In the genomic region with DNA sequence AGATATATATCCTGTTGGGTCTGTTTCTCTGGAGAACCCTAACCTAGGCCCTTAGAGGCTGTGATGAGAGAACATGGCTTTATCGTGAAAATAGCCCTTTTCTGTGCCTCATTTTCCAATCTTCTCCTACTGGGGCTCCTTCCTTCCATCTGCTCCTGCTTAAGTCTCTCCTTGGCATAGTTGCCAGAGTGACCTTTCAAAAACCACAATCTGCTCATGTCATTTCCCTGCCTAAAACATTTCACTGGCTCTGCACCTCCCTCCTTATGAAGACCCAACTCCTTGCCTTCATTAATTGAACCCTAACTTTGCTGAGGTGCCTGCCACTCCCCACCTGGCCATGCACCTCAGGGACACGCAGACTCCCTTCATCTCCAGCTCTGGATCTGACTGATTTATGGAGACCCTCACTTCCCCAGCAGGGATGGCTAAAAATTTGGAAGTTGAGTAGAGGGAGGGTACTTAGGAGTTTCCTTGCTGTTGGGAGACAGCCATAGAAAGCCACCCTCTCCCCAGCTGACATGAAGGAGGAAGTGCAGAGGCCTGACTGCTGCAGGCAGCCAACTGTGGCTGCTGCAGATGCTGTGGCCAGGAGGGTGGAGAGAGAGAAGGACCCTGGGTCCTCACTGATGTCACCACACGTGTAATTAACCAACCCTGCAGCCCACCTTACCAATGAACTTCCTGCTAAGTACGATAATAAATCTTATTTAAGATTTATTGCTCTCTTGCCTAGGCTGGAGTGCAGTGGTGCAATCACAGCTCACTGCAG, we compare ENCODE assay signal across 8 cellular contexts. TPM values are rescaled to one million over a fixed set of nuclear protein-coding genes. Genes with fewer than 3 reads are reported as not detected.
DNase-seq lines count a peak whose midpoint lies in the region; ATAC-seq, FAIRE-seq and TF ChIP-seq lines count a peak whose summit lies in the region.
"Had no signal": no experiment of that assay in that cellular context is flagged by ENCODE, and none has a peak within 500 bp of the region (broad histone marks: within the 10 kb centered on the region; RNA-seq: fewer than 3 reads in every experiment).

No MANE protein-coding gene starts in this region.

- H3K4me3 Mint-ChIP-seq in activated B cell treated with CpG ODN at 0.5 μM for 24 hours (peak overlapping the region; percentile 19), natural killer cell (no peak overlapping the region)
- peak overlapping the region in 2 of 10 donors; percentile 5 to 41 for H3K4me3 Mint-ChIP-seq in naive thymus-derived CD4-positive, alpha-beta T cell

- CTCF ChIA-PET in activated B cell treated with CpG ODN at 0.5 μM for 24 hours (lab: Charles Lee): interaction anchor here (2.5 kb wide), 1 partner anchor 9 kb away, joined by 11 read pairs; no protein-coding TSS in a partner anchor
- CTCF ChIA-PET in naive thymus-derived CD4-positive, alpha-beta T cell (lab: Charles Lee): no interaction called here

- H3K4me1 ChIP-seq in naive thymus-derived CD4-positive, alpha-beta T cell (ENCODE audit: control insufficient read depth in 2 of 2, insufficient read depth in 2 of 2, low read length in 2 of 2): peaks cover 6 to 22% of the 10 kb centered on the region in 2 donors

- no peaks in the 10 kb centered on the region for H3K9me3 ChIP-seq in naive thymus-derived CD4-positive, alpha-beta T cell (ENCODE audit: control insufficient read depth in 2 of 3, low read length in 3 of 3)

- no peaks in the 10 kb centered on the region for H3K9me3 Mint-ChIP-seq in activated B cell treated with CpG ODN at 0.5 μM for 24 hours
- H3K9me3 Mint-ChIP-seq in naive thymus-derived CD4-positive, alpha-beta T cell: no peaks in the 10 kb centered on the region
- no peaks in the 10 kb centered on the region for H3K9me3 Mint-ChIP-seq in activated naive CD4-positive, alpha-beta T cell treated with anti-CD3 and anti-CD28 coated beads, Interleukin-2, amount 50 U/mL, for 72 hours
- H3K9me3 Mint-ChIP-seq in natural killer cell: no peaks in the 10 kb centered on the region

- H3K36me3 ChIP-seq in naive thymus-derived CD4-positive, alpha-beta T cell (ENCODE audit: control insufficient read depth in 2 of 3, insufficient read depth in 3 of 3, low read length in 3 of 3): peaks cover 0 to under 1% (median 0%) of the 10 kb centered on the region in 3 experiments

- H3K27ac Mint-ChIP-seq in activated B cell treated with CpG ODN at 0.5 μM for 24 hours: peak overlapping the region; percentile 90
- peak overlapping the region in 2 of 9 donors; percentile 41 to 51 for H3K27ac Mint-ChIP-seq in naive thymus-derived CD4-positive, alpha-beta T cell
- H3K27ac Mint-ChIP-seq in activated naive CD4-positive, alpha-beta T cell treated with anti-CD3 and anti-CD28 coated beads, Interleukin-2, amount 50 U/mL, for 72 hours: peak overlapping the region in 1 of 2 donors; percentile 1
- H3K27ac Mint-ChIP-seq in natural killer cell: no peak overlapping the region

- no peak overlapping the region for H3K27ac ChIP-seq in naive thymus-derived CD4-positive, alpha-beta T cell (ENCODE audit: low read depth, low read length)

- DNase-seq in GM12891 (ENCODE audit: insufficient read length, low spot score) (no peak), KBM-7 (peak; percentile 72), activated B cell treated with CpG ODN at 0.5 μM for 24 hours (peak; percentile 44), natural killer cell (no peak)
- no peak for DNase-seq in naive thymus-derived CD4-positive, alpha-beta T cell
- DNase-seq in activated naive CD4-positive, alpha-beta T cell treated with anti-CD3 and anti-CD28 coated beads, Interleukin-2, amount 50 U/mL, for 72 hours (ENCODE audit: low spot score in 2 of 2): no peak
- DNase-seq: NCI-H446 treated with DMSO at 0.1 percent for 48 hours had no signal

- peak; percentile 85 for ATAC-seq in activated B cell treated with CpG ODN at 0.5 μM for 24 hours (ENCODE audit: low read depth)
- ATAC-seq in naive thymus-derived CD4-positive, alpha-beta T cell: peak; percentile 52
- ATAC-seq in GM21515 (IDR thresholded peaks at IDR 0.05; ENCODE audit: unreplicated experiment): no peak
- ATAC-seq in activated naive CD4-positive, alpha-beta T cell treated with anti-CD3 and anti-CD28 coated beads, Interleukin-2, amount 50 U/mL, for 72 hours: no peak
- ATAC-seq in natural killer cell: no peak

- FAIRE-seq in GM12891 (lab: Jason Lieb, UNC): peak; percentile 82

- TF ChIP-seq POLR2A in GM12891 (IDR thresholded peaks at IDR 0.05; ENCODE audit: low read depth, low read length): no peak

- TF ChIP-seq CTCF in activated B cell treated with CpG ODN at 0.5 μM for 24 hours (IDR thresholded peaks at IDR 0.05) (no peak), natural killer cell (IDR thresholded peaks at IDR 0.05) (no peak)

- H3K27me3 ChIP-seq in naive thymus-derived CD4-positive, alpha-beta T cell (ENCODE audit: control insufficient read depth in 2 of 2, insufficient read depth in 2 of 2, low read length in 2 of 2): no peaks in the 10 kb centered on the region

- intact Hi-C loops in activated B cell treated with CpG ODN at 0.5 μM for 24 hours (cut with micrococcal nuclease) (loop anchor here (1.0 to 5.0 kb wide), 2 partner anchors 39 to 41 kb away; partner anchors contain the start of genes EARS2 and UBFD1), natural killer cell (cut with micrococcal nuclease) (no loop called here)
- intact Hi-C loops in naive thymus-derived CD4-positive, alpha-beta T cell (cut with micrococcal nuclease): no loop called here

- H3K27me3 Mint-ChIP-seq in activated B cell treated with CpG ODN at 0.5 μM for 24 hours: no peaks in the 10 kb centered on the region
- no peaks in the 10 kb centered on the region for H3K27me3 Mint-ChIP-seq in naive thymus-derived CD4-positive, alpha-beta T cell
- H3K27me3 Mint-ChIP-seq in natural killer cell (ENCODE audit: low read depth in 2 of 2): no peaks in the 10 kb centered on the region

- H3K4me3 ChIP-seq in naive thymus-derived CD4-positive, alpha-beta T cell (ENCODE audit: low read length): no peak overlapping the region

- in situ Hi-C loops in KBM-7 (cut with MboI; ENCODE audit: low pct_unique_long_range_greater_than_20kb, low sequenced_read_pairs): no loop called here

- H3K4me1 Mint-ChIP-seq in activated B cell treated with CpG ODN at 0.5 μM for 24 hours (peaks cover 65% of the 10 kb centered on the region), natural killer cell (peaks cover 6 to 7% of the 10 kb centered on the region in 2 donors)
- peaks cover 17 to 41% (median 27%) of the 10 kb centered on the region in 7 donors for H3K4me1 Mint-ChIP-seq in naive thymus-derived CD4-positive, alpha-beta T cell

- POLR2A ChIA-PET in activated B cell treated with CpG ODN at 0.5 μM for 24 hours (lab: Charles Lee): interaction anchor here (0.6 to 8.8 kb wide), 5 partner anchors 9 to 66 kb away, joined by 3 to 209 read pairs (median 4); partner anchors contain the start of gene GGA2
- POLR2A ChIA-PET in naive thymus-derived CD4-positive, alpha-beta T cell (lab: Charles Lee): interaction anchor here (1.1 kb wide), 1 partner anchor 63 kb away, joined by 4 read pairs; the partner anchor contains the start of gene COG7

- peaks cover 6% of the 10 kb centered on the region for H3K36me3 Mint-ChIP-seq in activated B cell treated with CpG ODN at 0.5 μM for 24 hours (ENCODE audit: low read depth)
- peaks cover 0 to 14% (median 8%) of the 10 kb centered on the region in 5 donors for H3K36me3 Mint-ChIP-seq in naive thymus-derived CD4-positive, alpha-beta T cell
- H3K36me3 Mint-ChIP-seq in activated naive CD4-positive, alpha-beta T cell treated with anti-CD3 and anti-CD28 coated beads, Interleukin-2, amount 50 U/mL, for 72 hours: peaks cover 5 to 7% of the 10 kb centered on the region in 2 donors
- H3K36me3 Mint-ChIP-seq in natural killer cell: no peaks in the 10 kb centered on the region

TF ChIP-seq in GM12891, 5 proteins besides CTCF, POLR2A, EP300 and RAD21:
- no peak for TF ChIP-seq POLR2AphosphoS5 (IDR thresholded peaks at IDR 0.05; ENCODE audit: low read depth, low read length)
- no peak for TF ChIP-seq POU2F2 (IDR thresholded peaks at IDR 0.05; ENCODE audit: low read depth, low read length)
- no peak for TF ChIP-seq TAF1 (IDR thresholded peaks at IDR 0.05; ENCODE audit: low read depth, low read length)
- TF ChIP-seq SPI1 (IDR thresholded peaks at IDR 0.05; ENCODE audit: low read depth, low read length): peak; percentile 87
- TF ChIP-seq PAX5 (IDR thresholded peaks at IDR 0.05; ENCODE audit: insufficient read depth, low read length, severe bottlenecking): peak; percentile 55
TF ChIP-seq in GM12891: peak in this region for 2.

RNA-seq across cellular contexts. Expression of gene GGA2, which starts 6.3 kb away (rescaled TPM):
- 65.5 TPM for polyA plus RNA-seq in GM12891 (2012; ENCODE audit: low read depth, missing spikeins)
- total RNA-seq in activated B cell treated with CpG ODN at 0.5 μM for 24 hours (264 and 281 TPM in 2 replicates), natural killer cell (100 to 1,000 TPM; 129 to 134 (median 131) TPM)
- 100 to 1,000 TPM in 4 of 5 experiments, 10 to 100 TPM in 1; 99.3 to 138 (median 104) TPM for total RNA-seq in naive thymus-derived CD4-positive, alpha-beta T cell
- polyA plus RNA-seq in naive thymus-derived CD4-positive, alpha-beta T cell: 10 to 100 TPM; 41.7 to 44.6 TPM
- 100 to 1,000 TPM in 1 of 2 donors, 10 to 100 TPM in 1; 83.4 to 120 TPM for total RNA-seq in activated naive CD4-positive, alpha-beta T cell treated with anti-CD3 and anti-CD28 coated beads, Interleukin-2, amount 50 U/mL, for 72 hours

RNA-seq across cellular contexts. Expression of gene EARS2, which starts 40.6 kb away (rescaled TPM):
- polyA plus RNA-seq in GM12891 (2012; ENCODE audit: low read depth, missing spikeins): 16.2 TPM
- total RNA-seq in activated B cell treated with CpG ODN at 0.5 μM for 24 hours (24.9 and 27.5 TPM in 2 replicates), natural killer cell (10 to 100 TPM; 12.1 to 14.2 (median 12.4) TPM)
- total RNA-seq in naive thymus-derived CD4-positive, alpha-beta T cell: 10 to 100 TPM; 10.6 to 19.2 (median 15.1) TPM
- polyA plus RNA-seq in naive thymus-derived CD4-positive, alpha-beta T cell: 10 to 100 TPM; 14.0 to 15.7 TPM
- 10 to 100 TPM; 22.9 to 30.6 TPM for total RNA-seq in activated naive CD4-positive, alpha-beta T cell treated with anti-CD3 and anti-CD28 coated beads, Interleukin-2, amount 50 U/mL, for 72 hours

RNA-seq across cellular contexts. Expression of gene UBFD1, which starts 41.0 kb away (rescaled TPM):
- 18.7 TPM for polyA plus RNA-seq in GM12891 (2012; ENCODE audit: low read depth, missing spikeins)
- 47.9 and 52.2 TPM in 2 replicates for total RNA-seq in activated B cell treated with CpG ODN at 0.5 μM for 24 hours
- total RNA-seq in naive thymus-derived CD4-positive, alpha-beta T cell: 10 to 100 TPM; 43.4 to 54.4 (median 51.0) TPM
- polyA plus RNA-seq in naive thymus-derived CD4-positive, alpha-beta T cell: 10 to 100 TPM in 1 of 2 donors, 1 to 10 TPM in 1; 8.3 to 16.7 TPM
- total RNA-seq in activated naive CD4-positive, alpha-beta T cell treated with anti-CD3 and anti-CD28 coated beads, Interleukin-2, amount 50 U/mL, for 72 hours: 10 to 100 TPM; 44.0 to 61.5 TPM
- total RNA-seq in natural killer cell: 10 to 100 TPM; 51.4 to 65.8 (median 63.6) TPM

Comparison
In these comparisons a context has a peak if more than half of its experiments do, and no peak if none do; other contexts are left out.
1. DNase-seq: peak in KBM-7 (single experiment) and activated B cell treated with CpG ODN at 0.5 μM for 24 hours (single experiment); none in GM12891 (single experiment), naive thymus-derived CD4-positive, alpha-beta T cell (0 of 9), activated naive CD4-positive, alpha-beta T cell treated with anti-CD3 and anti-CD28 coated beads, Interleukin-2, amount 50 U/mL, for 72 hours (0 of 2) and natural killer cell (single experiment).
2. ATAC-seq: peak in activated B cell treated with CpG ODN at 0.5 μM for 24 hours (single experiment) and naive thymus-derived CD4-positive, alpha-beta T cell (single experiment); none in GM21515 (single experiment), activated naive CD4-positive, alpha-beta T cell treated with anti-CD3 and anti-CD28 coated beads, Interleukin-2, amount 50 U/mL, for 72 hours (0 of 2) and natural killer cell (0 of 3).